ENCODE assay signal across 8 cellular contexts in the genomic region with DNA sequence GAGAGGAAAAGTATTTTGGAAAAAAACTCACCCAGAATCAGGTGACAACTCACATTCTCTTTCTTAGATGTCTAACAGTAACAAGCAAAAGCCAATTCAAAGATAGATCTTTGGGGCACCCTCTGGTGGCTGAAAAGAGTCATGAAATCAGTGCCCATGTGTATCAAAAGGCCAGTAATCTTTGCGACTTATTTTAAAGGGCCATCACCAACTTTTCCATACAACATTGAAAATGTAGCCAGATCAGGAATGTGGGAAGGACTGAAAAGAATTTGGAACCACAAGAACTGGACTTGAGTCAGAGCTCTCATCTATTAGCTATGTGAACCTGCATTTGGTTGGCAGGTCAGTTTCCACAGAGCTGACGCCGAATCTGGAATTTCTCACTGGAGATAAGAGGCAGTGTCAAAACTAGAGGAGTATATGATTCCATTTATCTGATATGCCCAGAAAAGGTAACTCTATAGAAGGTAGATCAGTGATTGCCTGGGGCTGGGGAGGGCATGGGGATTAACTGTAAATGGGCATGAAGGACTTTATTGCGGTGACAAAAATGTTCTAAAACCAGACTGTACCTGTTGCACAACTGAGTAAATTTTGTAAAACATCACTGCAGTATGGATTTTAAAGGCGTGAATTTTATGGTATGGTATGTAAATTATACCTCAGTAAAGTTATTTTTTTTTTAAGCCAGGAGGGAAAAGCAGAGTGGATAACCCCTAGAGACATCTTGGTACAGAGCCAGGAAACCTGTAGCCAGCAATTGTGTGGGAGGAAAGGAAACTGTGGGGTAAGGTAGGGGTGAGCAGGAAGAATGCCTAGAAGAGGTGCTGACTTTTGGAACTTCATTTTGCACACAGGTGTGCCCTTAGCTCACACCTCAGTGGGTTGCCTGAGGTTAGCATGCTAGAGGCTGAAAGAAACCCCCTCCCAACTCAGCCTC.
DNase-seq lines count a peak whose midpoint lies in the region; ATAC-seq and TF ChIP-seq lines count a peak whose summit lies in the region.

No MANE protein-coding gene starts in this region.

- peaks cover 47% of the 10 kb centered on the region for H3K4me1 Mint-ChIP-seq in mesothelial cell of epicardium
- H3K4me1 Mint-ChIP-seq in stimulated activated naive B cell treated with anti-CD40 and anti-IgM and Interleukin-4, amounts not matched to agents 10 μg/mL and 1 μg/mL and 100 μg/mL, for 72 hours = peaks cover 7 to 11% of the 10 kb centered on the region in 2 donors

- DNase-seq in NCI-H748 treated with DMSO at 0.1 percent for 48 hours (lab: John Stamatoyannopoulos, UW) (peak; percentile 33), mesothelial cell of epicardium (ENCODE audit: low spot score in 2 of 2, unreplicated experiment in 2 of 2) (no peak)
- DNase-seq in activated CD4-positive, alpha-beta T cell treated with anti-CD3 and anti-CD28 coated beads, Interleukin-2, amount 50 U/mL, for 4 hours = peak; percentile 57 to 58
- DNase-seq in effector CD8-positive, alpha-beta T cell (lab: John Stamatoyannopoulos, UW) = peak; percentile 40
- peak; percentile 44 for DNase-seq in stimulated activated naive B cell treated with anti-CD40 and anti-IgM and Interleukin-4, amounts not matched to agents 10 μg/mL and 1 μg/mL and 100 μg/mL, for 72 hours

- no peak overlapping the region for H3K27ac ChIP-seq in C4-2B

- ATAC-seq in GM19043 (IDR thresholded peaks at IDR 0.05; ENCODE audit: low read depth, unreplicated experiment) (peak; percentile 88), HG03469 (IDR thresholded peaks at IDR 0.05; ENCODE audit: unreplicated experiment) (peak; percentile 76)
- ATAC-seq in stimulated activated naive B cell treated with anti-CD40 and anti-IgM and Interleukin-4, amounts not matched to agents 10 μg/mL and 1 μg/mL and 100 μg/mL, for 72 hours (replicated peaks) = peak; percentile 78 to 83

- peaks cover 1% of the 10 kb centered on the region for H3K27me3 Mint-ChIP-seq in mesothelial cell of epicardium (ENCODE audit: low read depth)
- no peaks in the 10 kb centered on the region for H3K27me3 Mint-ChIP-seq in stimulated activated naive B cell treated with anti-CD40 and anti-IgM and Interleukin-4, amounts not matched to agents 10 μg/mL and 1 μg/mL and 100 μg/mL, for 72 hours

- no peaks in the 10 kb centered on the region for H3K9me3 Mint-ChIP-seq in mesothelial cell of epicardium
- no peaks in the 10 kb centered on the region for H3K9me3 Mint-ChIP-seq in stimulated activated naive B cell treated with anti-CD40 and anti-IgM and Interleukin-4, amounts not matched to agents 10 μg/mL and 1 μg/mL and 100 μg/mL, for 72 hours

- TF ChIP-seq CTCF in C4-2B (conservative IDR thresholded peaks at IDR 0.05) = peak; percentile 82
- TF ChIP-seq CTCF in mesothelial cell of epicardium (IDR thresholded peaks at IDR 0.05; ENCODE audit: unreplicated experiment) = peak; percentile 74

- H3K4me3 Mint-ChIP-seq in mesothelial cell of epicardium = no peak overlapping the region
- no peak overlapping the region for H3K4me3 Mint-ChIP-seq in stimulated activated naive B cell treated with anti-CD40 and anti-IgM and Interleukin-4, amounts not matched to agents 10 μg/mL and 1 μg/mL and 100 μg/mL, for 72 hours

- H3K27ac Mint-ChIP-seq in mesothelial cell of epicardium = peak overlapping the region; percentile 67
- H3K27ac Mint-ChIP-seq in stimulated activated naive B cell treated with anti-CD40 and anti-IgM and Interleukin-4, amounts not matched to agents 10 μg/mL and 1 μg/mL and 100 μg/mL, for 72 hours = no peak overlapping the region

- no peaks in the 10 kb centered on the region for H3K36me3 Mint-ChIP-seq in mesothelial cell of epicardium
- H3K36me3 Mint-ChIP-seq in stimulated activated naive B cell treated with anti-CD40 and anti-IgM and Interleukin-4, amounts not matched to agents 10 μg/mL and 1 μg/mL and 100 μg/mL, for 72 hours = no peaks in the 10 kb centered on the region

Comparison
In these comparisons a context has a peak if more than half of its experiments do, and no peak if none do; other contexts are left out.
1. DNase-seq: peak in NCI-H748 treated with DMSO at 0.1 percent for 48 hours (single experiment), activated CD4-positive, alpha-beta T cell treated with anti-CD3 and anti-CD28 coated beads, Interleukin-2, amount 50 U/mL, for 4 hours (2 of 2), effector CD8-positive, alpha-beta T cell (single experiment) and stimulated activated naive B cell treated with anti-CD40 and anti-IgM and Interleukin-4, amounts not matched to agents 10 μg/mL and 1 μg/mL and 100 μg/mL, for 72 hours (single experiment); none in mesothelial cell of epicardium (0 of 2).
2. Peak in every context shown above with its lines, with median percentiles within 50 percentile points of each other: ATAC-seq.